Comparison of ENCODE assay signal across 1 cellular context in genomic region chr2:160506371-160507045, GRCh38.
TF ChIP-seq lines count a peak whose summit lies in the region.

No MANE protein-coding gene starts in this region.

TF ChIP-seq in HepG2, 621 proteins besides CTCF, POLR2A, EP300 and RAD21 (continued from another document and continues in another):
- TF ChIP-seq ARID5B (CRISPR knock-in tag; IDR thresholded peaks at IDR 0.05) (peak; percentile 59), HNF4A (CRISPR knock-in tag; IDR thresholded peaks at IDR 0.05) (peak; percentile 78), ZNF354B (CRISPR knock-in tag; IDR thresholded peaks at IDR 0.05) (no peak), ZNF460 (CRISPR knock-in tag; IDR thresholded peaks at IDR 0.05; ENCODE audit: borderline replicate concordance) (peak; percentile 87), TAF1 (CRISPR knock-in tag; IDR thresholded peaks at IDR 0.05) (no peak), ZMYM3 (CRISPR knock-in tag; IDR thresholded peaks at IDR 0.05) (peak; percentile 42; the same call in 1 of the 2 replicates), ZNF33A (CRISPR knock-in tag; IDR thresholded peaks at IDR 0.05; ENCODE audit: borderline replicate concordance) (no peak), TBP (CRISPR knock-in tag; IDR thresholded peaks at IDR 0.05) (no peak), LCORL (IDR thresholded peaks at IDR 0.05) (no peak), LCORL (CRISPR knock-in tag; IDR thresholded peaks at IDR 0.05) (0 out of 2 replicates have a peak, but pooled peaks have one; percentile 35), AHDC1 (CRISPR knock-in tag; IDR thresholded peaks at IDR 0.05; ENCODE audit: borderline replicate concordance) (peak; percentile 61; the same call in 1 of the 2 replicates), GPBP1L1 (CRISPR knock-in tag; IDR thresholded peaks at IDR 0.05) (no peak), ZNF501 (CRISPR knock-in tag; IDR thresholded peaks at IDR 0.05) (0 out of 2 replicates have a peak, but pooled peaks have one; percentile 39), MAX (IDR thresholded peaks at IDR 0.05) (0 out of 2 replicates have a peak, but pooled peaks have one; percentile 21), GABPB1 (CRISPR knock-in tag; IDR thresholded peaks at IDR 0.05) (peak; percentile 32; the same call in 1 of the 2 replicates), ZNF790 (CRISPR knock-in tag; IDR thresholded peaks at IDR 0.05; ENCODE audit: borderline replicate concordance) (no peak), ZNF644 (CRISPR knock-in tag; IDR thresholded peaks at IDR 0.05; ENCODE audit: low read depth) (peak; percentile 93), ZNF512B (CRISPR knock-in tag; IDR thresholded peaks at IDR 0.05; ENCODE audit: borderline replicate concordance) (0 out of 2 replicates have a peak, but pooled peaks have one; percentile 34), HOXA3 (CRISPR knock-in tag; IDR thresholded peaks at IDR 0.05) (peak; percentile 45; the same call in 1 of the 2 replicates), BRF2 (CRISPR knock-in tag; IDR thresholded peaks at IDR 0.05) (no peak), ZNF143 (CRISPR knock-in tag; IDR thresholded peaks at IDR 0.05) (no peak), SALL1 (CRISPR knock-in tag; IDR thresholded peaks at IDR 0.05) (peak; percentile 80), MLXIP (CRISPR knock-in tag; IDR thresholded peaks at IDR 0.05; ENCODE audit: borderline replicate concordance) (no peak), ZNF431 (CRISPR knock-in tag; IDR thresholded peaks at IDR 0.05; ENCODE audit: borderline replicate concordance, low read depth) (no peak), ZMYM4 (CRISPR knock-in tag; IDR thresholded peaks at IDR 0.05) (peak; percentile 54; the same call in 1 of the 2 replicates), ZNF83 (CRISPR knock-in tag; IDR thresholded peaks at IDR 0.05; ENCODE audit: borderline replicate concordance) (no peak), ZFP36L2 (CRISPR knock-in tag; IDR thresholded peaks at IDR 0.05) (no peak), KDM5B (CRISPR knock-in tag; IDR thresholded peaks at IDR 0.05; ENCODE audit: borderline replicate concordance) (no peak), CCDC6 (CRISPR knock-in tag; IDR thresholded peaks at IDR 0.05) (0 out of 2 replicates have a peak, but pooled peaks have one; percentile 42), HMGXB4 (CRISPR knock-in tag; IDR thresholded peaks at IDR 0.05; ENCODE audit: borderline replicate concordance in 1 of 2, low read depth in 1 of 2) (no peak), RBFOX2 (IDR thresholded peaks at IDR 0.05; ENCODE audit: low read depth, low read length) (no peak), ZBTB7B (CRISPR knock-in tag; IDR thresholded peaks at IDR 0.05) (no peak), CSRNP2 (CRISPR knock-in tag; conservative IDR thresholded peaks at IDR 0.05; ENCODE audit: low read depth) (no peak), ELF3 (CRISPR knock-in tag; IDR thresholded peaks at IDR 0.05) (0 out of 2 replicates have a peak, but pooled peaks have one; percentile 14), ZNF670 (CRISPR knock-in tag; IDR thresholded peaks at IDR 0.05; ENCODE audit: borderline replicate concordance) (0 out of 2 replicates have a peak, but pooled peaks have one; percentile 19)
